8 cellular contexts compared by ENCODE assay signal in genomic region chr2:114330594-114330993, GRCh38.
"Had no signal": no experiment of that assay in that cellular context is flagged by ENCODE, and none has a peak within 500 bp of the region (broad histone marks: within the 10 kb centered on the region; RNA-seq: fewer than 3 reads in every experiment).

No MANE protein-coding gene starts in this region.

- H2AFZ ChIP-seq: GM23248 had no signal

- FAIRE-seq: H54, HTR-8/SVneo had no signal

- H3K4me2 ChIP-seq: KMS-11 had no signal

- H3K27ac ChIP-seq: GM23248, KMS-11 had no signal

- H3K9ac ChIP-seq: GM23248, KMS-11 had no signal

- DNase-seq: GM23248, GOT3, H9, HCEC 1CT, KBM-7 had no signal

- H3K4me3 ChIP-seq: GM23248 had no signal
